In genomic region chr7:66590302-66591057, GRCh38 we compare ENCODE assay signal across 8 cellular contexts. TPM values are rescaled to one million over a fixed set of nuclear protein-coding genes. Genes with fewer than 3 reads are reported as not detected.
DNase-seq lines count a peak whose midpoint lies in the region; ATAC-seq and TF ChIP-seq lines count a peak whose summit lies in the region.
"Not testable (repeated sequence)": the region's sequence is repeated elsewhere in the genome, so short reads cannot be mapped to it uniquely, and the experiment has no call there.

No MANE protein-coding gene starts in this region.

- H3K4me2 ChIP-seq in hepatocyte = peak overlapping the region; percentile 76
- H3K4me2 ChIP-seq in neural progenitor cell = peak overlapping the region; percentile 87

- H3K79me2 ChIP-seq in hepatocyte (peaks cover 72% of the 10 kb centered on the region), neural progenitor cell (ENCODE audit: low read depth) (peaks cover 76% of the 10 kb centered on the region)

- not testable (repeated sequence) for H3K27me3 Mint-ChIP-seq in CD4-positive, alpha-beta T cell; activated naive CD4-positive, alpha-beta T cell treated with anti-CD3 and anti-CD28 coated beads, Interleukin-2, amount 10 ng/mL, durations not matched to agents 7 days and 5 days
- H3K27me3 Mint-ChIP-seq in neural progenitor cell (ENCODE audit: insufficient read depth, low read depth) = peaks cover 10% of the 10 kb centered on the region

- not testable (repeated sequence) for H3K27me3 ChIP-seq in CD4-positive, alpha-beta T cell (ENCODE audit: control insufficient read depth, insufficient read depth, low read length); RWPE2 (ENCODE audit: insufficient read depth, poor library complexity, severe bottlenecking); dorsolateral prefrontal cortex; hepatocyte; neural progenitor cell; tibial artery

- intact Hi-C loops in CD4-positive, alpha-beta T cell (cut with DNase I, micrococcal nuclease) = loop anchor here in 1 of 2 experiments (1.0 to 5.0 kb wide), 4 partner anchors 64 to 252 kb away; no protein-coding TSS in a partner anchor
- intact Hi-C loops in dorsolateral prefrontal cortex (cut with DNase I) = loop anchor here (5.0 kb wide), 2 partner anchors 33 to 37 kb away; partner anchors contain the start of gene KCTD7 (in 2 of the 2)
- intact Hi-C loops in tibial artery (cut with DNase I; ENCODE audit: low total_unique reads) = not testable (repeated sequence)

- H3K36me3 Mint-ChIP-seq in CD4-positive, alpha-beta T cell (ENCODE audit: low read depth) = peaks cover 30% of the 10 kb centered on the region
- H3K36me3 Mint-ChIP-seq in activated naive CD4-positive, alpha-beta T cell treated with anti-CD3 and anti-CD28 coated beads, Interleukin-2, amount 10 ng/mL, durations not matched to agents 7 days and 5 days; neural progenitor cell: not testable (repeated sequence)

- peak overlapping the region; percentile 99 for H3K27ac Mint-ChIP-seq in CD4-positive, alpha-beta T cell
- peak overlapping the region; percentile 26 for H3K27ac Mint-ChIP-seq in activated naive CD4-positive, alpha-beta T cell treated with anti-CD3 and anti-CD28 coated beads, Interleukin-2, amount 10 ng/mL, durations not matched to agents 7 days and 5 days
- peak overlapping the region; percentile 78 for H3K27ac Mint-ChIP-seq in neural progenitor cell

- not testable (repeated sequence) for H3K9me3 ChIP-seq in CD4-positive, alpha-beta T cell (ENCODE audit: control insufficient read depth, low read length); RWPE2 (ENCODE audit: severe bottlenecking); hepatocyte (ENCODE audit: low read depth); neural progenitor cell (ENCODE audit: low read depth); tibial artery

- ATAC-seq in CD4-positive, alpha-beta T cell (ENCODE audit: poor library complexity) = not testable (repeated sequence)
- peak; percentile 72 for ATAC-seq in RWPE2 (ENCODE audit: low read depth)

- H3K9me2 ChIP-seq in hepatocyte (replicated peaks; ENCODE audit: insufficient read depth) = not testable (repeated sequence)

- not testable (repeated sequence) for DNase-seq in CD4-positive, alpha-beta T cell; RWPE2 (ENCODE audit: low spot score); activated naive CD4-positive, alpha-beta T cell treated with anti-CD3 and anti-CD28 coated beads, Interleukin-2, amount 10 ng/mL, durations not matched to agents 7 days and 5 days; dorsolateral prefrontal cortex; neural progenitor cell (ENCODE audit: low spot score); tibial artery
- DNase-seq in HPDE6-E6E7 (ENCODE audit: extremely low spot score) = peak; percentile 36
- peak; percentile 31 for DNase-seq in hepatocyte (ENCODE audit: low spot score)

- H3K4me1 ChIP-seq in RWPE2 (ENCODE audit: insufficient read depth, poor library complexity, severe bottlenecking) (peaks cover 11% of the 10 kb centered on the region), hepatocyte (ENCODE audit: insufficient read depth) (peaks cover 14% of the 10 kb centered on the region), tibial artery (peaks cover 5 to 52% (median 25%) of the 10 kb centered on the region in 4 donors)
- H3K4me1 ChIP-seq in neural progenitor cell = not testable (repeated sequence)

- not testable (repeated sequence) for H3K36me3 ChIP-seq in RWPE2 (ENCODE audit: low read depth); hepatocyte (replicated peaks; ENCODE audit: insufficient read depth, low read depth); neural progenitor cell; tibial artery

- H3K4me1 Mint-ChIP-seq in CD4-positive, alpha-beta T cell (ENCODE audit: low read depth) = peaks cover 61% of the 10 kb centered on the region
- H3K4me1 Mint-ChIP-seq in activated naive CD4-positive, alpha-beta T cell treated with anti-CD3 and anti-CD28 coated beads, Interleukin-2, amount 10 ng/mL, durations not matched to agents 7 days and 5 days = peaks cover 55% of the 10 kb centered on the region
- H3K4me1 Mint-ChIP-seq in neural progenitor cell = peaks cover 28% of the 10 kb centered on the region

- CTCF ChIA-PET in CD4-positive, alpha-beta T cell (lab: Charles Lee) = interaction anchor here (1.6 kb wide), 1 partner anchor 33 kb away, joined by 3 read pairs; no protein-coding TSS in a partner anchor
- CTCF ChIA-PET in activated naive CD4-positive, alpha-beta T cell treated with anti-CD3 and anti-CD28 coated beads, Interleukin-2, amount 10 ng/mL, durations not matched to agents 7 days and 5 days (lab: Charles Lee) = not testable (repeated sequence)

- H3K9me3 Mint-ChIP-seq in CD4-positive, alpha-beta T cell; activated naive CD4-positive, alpha-beta T cell treated with anti-CD3 and anti-CD28 coated beads, Interleukin-2, amount 10 ng/mL, durations not matched to agents 7 days and 5 days; neural progenitor cell: not testable (repeated sequence)

- H3F3A ChIP-seq in neural progenitor cell (ENCODE audit: low read depth) = not testable (repeated sequence)

- H3K9ac ChIP-seq in neural progenitor cell = peak overlapping the region; percentile 93

- H3K27ac ChIP-seq in CD4-positive, alpha-beta T cell (ENCODE audit: low read depth, low read length); neural progenitor cell: not testable (repeated sequence)
- H3K27ac ChIP-seq in RWPE2 (ENCODE audit: poor library complexity, severe bottlenecking) = peak overlapping the region; percentile 58
- H3K27ac ChIP-seq in dorsolateral prefrontal cortex = peak overlapping the region in 11 of 59 donors; percentile 2 to 97 (median 93)
- peak overlapping the region; percentile 98 for H3K27ac ChIP-seq in hepatocyte
- H3K27ac ChIP-seq in tibial artery = peak overlapping the region; percentile 95 to 96

- POLR2A ChIA-PET in CD4-positive, alpha-beta T cell (lab: Charles Lee) = interaction anchor here (1.0 to 2.3 kb wide), 3 partner anchors 38 to 149 kb away, joined by 3 to 6 read pairs (median 4); partner anchors contain the start of gene KCTD7

- H3K4me3 Mint-ChIP-seq in CD4-positive, alpha-beta T cell = peak overlapping the region; percentile 99
- peak overlapping the region; percentile 99 for H3K4me3 Mint-ChIP-seq in activated naive CD4-positive, alpha-beta T cell treated with anti-CD3 and anti-CD28 coated beads, Interleukin-2, amount 10 ng/mL, durations not matched to agents 7 days and 5 days
- H3K4me3 Mint-ChIP-seq in neural progenitor cell = peak overlapping the region; percentile 96

- H4K20me1 ChIP-seq in hepatocyte (ENCODE audit: insufficient read depth, poor library complexity, severe bottlenecking) (peaks cover 57% of the 10 kb centered on the region), neural progenitor cell (ENCODE audit: low read depth) (peaks cover 61% of the 10 kb centered on the region)

- not testable (repeated sequence) for H2AFZ ChIP-seq in hepatocyte; neural progenitor cell (replicated peaks)

- not testable (repeated sequence) for TF ChIP-seq CTCF in CD4-positive, alpha-beta T cell (IDR thresholded peaks at IDR 0.05); RWPE2 (IDR thresholded peaks at IDR 0.05; ENCODE audit: poor library complexity, severe bottlenecking); dorsolateral prefrontal cortex (IDR thresholded peaks at IDR 0.05 in 54 of 56, conservative IDR thresholded peaks at IDR 0.05 in 2 of 56; ENCODE audit: low read depth in 1 of 56, partially characterized antibody in 56 of 56); hepatocyte (IDR thresholded peaks at IDR 0.05; ENCODE audit: poor library complexity); neural progenitor cell (IDR thresholded peaks at IDR 0.05); tibial artery (IDR thresholded peaks at IDR 0.05)

- peak overlapping the region; percentile 52 for H3K4me3 ChIP-seq in RWPE2 (ENCODE audit: severe bottlenecking)
- peak overlapping the region in 56 of 59 donors; percentile 62 to 97 (median 89) for H3K4me3 ChIP-seq in dorsolateral prefrontal cortex
- peak overlapping the region; percentile 100 for H3K4me3 ChIP-seq in hepatocyte
- peak overlapping the region; percentile 87 for H3K4me3 ChIP-seq in neural progenitor cell
- peak overlapping the region; percentile 87 to 89 for H3K4me3 ChIP-seq in tibial artery

- WGBS in hepatocyte (ENCODE audit: low lambda C conversion rate, missing lambda C conversion rate) = 62% methylated on average over 11 of the region's 11 CpGs

RNA-seq across cellular contexts. Expression of gene KCTD7, which starts 38.2 kb away (rescaled TPM):
- 10 to 100 TPM; 15.2 TPM for total RNA-seq in CD4-positive, alpha-beta T cell
- 10 to 100 TPM; 24.3 to 52.8 (median 34.0) TPM for total RNA-seq in dorsolateral prefrontal cortex
- 9.4 and 15.9 TPM in 2 replicates for total RNA-seq in hepatocyte
- polyA plus RNA-seq in hepatocyte = 6.9 and 7.2 TPM in 2 replicates
- total RNA-seq in neural progenitor cell (ENCODE audit: low replicate concordance) = 9.2 and 18.8 TPM in 2 replicates

Comparison
In these comparisons a context has a peak if more than half of its experiments do, and no peak if none do; other contexts are left out.
1. H3K27ac Mint-ChIP-seq: peak in every context shown above with its lines; median percentile 99 in CD4-positive, alpha-beta T cell; 78 in neural progenitor cell; 26 in activated naive CD4-positive, alpha-beta T cell treated with anti-CD3 and anti-CD28 coated beads, Interleukin-2, amount 10 ng/mL, durations not matched to agents 7 days and 5 days.